ENCODE assay signal across 32 cellular contexts in the genomic region with DNA sequence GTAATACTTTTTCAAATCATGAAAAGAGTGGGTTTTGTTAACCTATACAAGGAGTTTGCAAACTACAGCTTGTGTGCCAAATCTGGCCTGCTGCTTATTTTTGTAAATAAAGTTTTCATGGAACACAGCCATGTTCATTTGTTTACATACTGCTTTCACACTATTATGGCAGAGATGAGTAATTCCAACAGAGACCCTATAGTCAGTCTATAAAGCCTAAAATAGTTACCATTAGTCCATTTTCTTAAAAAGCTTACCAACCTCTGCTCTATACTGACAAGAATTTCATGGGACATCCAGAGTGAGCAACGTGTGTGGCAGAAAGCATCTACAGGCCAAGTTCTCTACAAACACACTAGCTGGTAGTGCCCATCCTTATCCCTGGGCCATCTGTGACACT.
"Had no signal": no experiment of that assay in that cellular context is flagged by ENCODE, and none has a peak within 500 bp of the region (broad histone marks: within the 10 kb centered on the region; RNA-seq: fewer than 3 reads in every experiment).

No MANE protein-coding gene starts in this region.

- FAIRE-seq: astrocyte, bronchial epithelial cell had no signal

- H3K27me3 Mint-ChIP-seq: activated B cell treated with CpG ODN at 0.5 μM for 24 hours; activated CD8-positive, alpha-beta T cell treated with anti-CD3 and anti-CD28 coated beads for 36 hours; activated naive CD8-positive, alpha-beta T cell; activated T-helper 17 cell treated with anti-CD3 and anti-CD28 coated beads, Interleukin-2, amount 50 U/mL, for 72 hours; central memory CD8-positive, alpha-beta T cell; dendritic cell treated with granulocyte-macrophage colony-stimulating factor and Interleukin-4, amounts not matched to agents 40 ng/mL and 50 ng/mL, for 4 days had no signal

- H3K27ac Mint-ChIP-seq: activated B cell treated with CpG ODN at 0.5 μM for 24 hours; activated CD8-positive, alpha-beta T cell treated with anti-CD3 and anti-CD28 coated beads for 36 hours; activated naive CD8-positive, alpha-beta T cell; activated T-helper 17 cell treated with anti-CD3 and anti-CD28 coated beads, Interleukin-2, amount 50 U/mL, for 72 hours; dendritic cell treated with granulocyte-macrophage colony-stimulating factor and Interleukin-4, amounts not matched to agents 40 ng/mL and 50 ng/mL, for 4 days; endodermal cell; T-helper 1 cell treated with Interleukin-12 subunit alpha and Interleukin-12 subunit beta and Interleukin-4 antibody, amounts not matched to agents 30 μg/mL and 1 μg/mL, for 36 hours; T-helper 2 cell treated with Interferon-gamma antibody and Interleukin-4, amounts not matched to agents 5 μg/mL and 100 μg/mL, for 36 hours had no signal

- H3K4me3 ChIP-seq: coronary artery, dorsolateral prefrontal cortex, esophagus muscularis mucosa, gastroesophageal sphincter, heart right ventricle had no signal

- ATAC-seq: activated CD4-positive, CD25-positive, alpha-beta regulatory T cell treated with anti-CD3 and anti-CD28 coated beads, Interleukin-2, amount 50 U/mL, for 24 hours; activated CD8-positive, alpha-beta T cell treated with anti-CD3 and anti-CD28 coated beads for 36 hours; activated T-cell treated with anti-CD3 and anti-CD28 coated beads, Interleukin-2, amount 50 U/mL, for 4 hours; activated T-helper 17 cell treated with anti-CD3 and anti-CD28 coated beads, Interleukin-2, amount 50 U/mL, for 72 hours; gastroesophageal sphincter; heart right ventricle had no signal

- H3K27me3 ChIP-seq: brain microvascular endothelial cell, dorsolateral prefrontal cortex, esophagus muscularis mucosa, gastroesophageal sphincter, heart right ventricle had no signal

- H3K4me1 Mint-ChIP-seq: activated B cell treated with CpG ODN at 0.5 μM for 24 hours; activated T-helper 17 cell treated with anti-CD3 and anti-CD28 coated beads, Interleukin-2, amount 50 U/mL, for 72 hours; central memory CD8-positive, alpha-beta T cell; endodermal cell had no signal

- H3K36me3 ChIP-seq: brain microvascular endothelial cell, WERI-Rb-1 had no signal

- H3K4me3 Mint-ChIP-seq: activated B cell treated with CpG ODN at 0.5 μM for 24 hours; activated CD8-positive, alpha-beta T cell treated with anti-CD3 and anti-CD28 coated beads for 36 hours; activated naive CD8-positive, alpha-beta T cell; activated T-cell treated with anti-CD3 and anti-CD28 coated beads, Interleukin-2, amount 50 U/mL, for 4 hours; activated T-helper 17 cell treated with anti-CD3 and anti-CD28 coated beads, Interleukin-2, amount 50 U/mL, for 72 hours; central memory CD8-positive, alpha-beta T cell; dendritic cell treated with granulocyte-macrophage colony-stimulating factor and Interleukin-4, amounts not matched to agents 40 ng/mL and 50 ng/mL, for 4 days; endodermal cell; T-helper 1 cell treated with Interleukin-12 subunit alpha and Interleukin-12 subunit beta and Interleukin-4 antibody, amounts not matched to agents 30 μg/mL and 1 μg/mL, for 36 hours; T-helper 2 cell treated with Interferon-gamma antibody and Interleukin-4, amounts not matched to agents 5 μg/mL and 100 μg/mL, for 36 hours had no signal

- H3K9me3 ChIP-seq: esophagus muscularis mucosa, gastroesophageal sphincter, heart right ventricle had no signal

- DNase-seq: activated B cell treated with CpG ODN at 0.5 μM for 24 hours; activated CD4-positive, alpha-beta T cell treated with anti-CD3 and anti-CD28 coated beads for 48 hours; activated CD4-positive, alpha-beta T cell treated with anti-CD3 and anti-CD28 coated beads, Interleukin-2, amount 50 U/mL, for 1 hour; activated CD4-positive, alpha-beta T cell treated with anti-CD3 and anti-CD28 coated beads, Interleukin-2, amount 50 U/mL, for 48 hours; activated CD8-positive, alpha-beta memory T cell treated with anti-CD3 and anti-CD28 coated beads for 24 hours; activated CD8-positive, alpha-beta T cell treated with anti-CD3 and anti-CD28 coated beads for 36 hours; activated effector memory CD4-positive, alpha-beta T cell treated with Interleukin-2 at 50 U/mL for 16 hours; activated gamma-delta T cell treated with Interleukin-2 at 50 U/mL for 16 hours; activated naive CD4-positive, alpha-beta T cell treated with anti-CD3 and anti-CD28 coated beads, Interleukin-2, amount 50 U/mL, for 16 hours; activated naive CD4-positive, alpha-beta T cell treated with Interleukin-2 at 50 U/mL for 16 hours; activated T-cell treated with anti-CD3 and anti-CD28 coated beads, Interleukin-2, amount 50 U/mL, for 4 hours; amniotic stem cell; brain microvascular endothelial cell; dorsolateral prefrontal cortex; effector memory CD4-positive, alpha-beta T cell; endodermal cell; foreskin melanocyte; heart right ventricle; T1000; WERI-Rb-1 had no signal
